Comparison of ENCODE assay signal across 8 cellular contexts in the genomic region with DNA sequence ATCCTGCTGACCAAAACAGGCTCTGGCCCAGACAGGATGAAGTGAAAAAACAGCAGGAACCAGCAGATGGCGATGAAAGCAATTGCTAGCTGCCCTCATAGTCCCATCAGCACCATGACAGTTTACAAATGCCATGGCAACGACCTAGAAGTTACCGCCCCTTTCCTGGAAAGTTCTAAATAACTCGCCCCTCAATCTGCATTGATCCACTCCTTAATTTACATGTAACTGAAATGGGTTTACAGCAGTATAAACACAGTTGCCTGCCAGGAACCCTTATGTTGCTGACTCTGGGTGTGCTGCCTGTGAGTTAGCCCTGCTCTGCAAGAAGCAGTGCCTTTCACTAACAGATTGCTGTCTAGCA.
DNase-seq lines count a peak whose midpoint lies in the region; ATAC-seq and TF ChIP-seq lines count a peak whose summit lies in the region.

No MANE protein-coding gene starts in this region.

- no peak overlapping the region for H3K4me3 ChIP-seq in CD4-positive, CD25-positive, alpha-beta regulatory T cell (ENCODE audit: low read depth, low read length)
- H3K4me3 ChIP-seq in ascending aorta, result no peak overlapping the region

- peaks cover 2% of the 10 kb centered on the region for H3K27me3 ChIP-seq in CD4-positive, CD25-positive, alpha-beta regulatory T cell (ENCODE audit: control insufficient read depth, insufficient read depth, low read length)
- no peaks in the 10 kb centered on the region for H3K27me3 ChIP-seq in ascending aorta

- DNase-seq in CD4-positive, CD25-positive, alpha-beta regulatory T cell, result peak in 2 of 3 donors; percentile 6 to 79
- DNase-seq in NCI-H2196 treated with DMSO at 0.1 percent for 48 hours (lab: John Stamatoyannopoulos, UW; ENCODE audit: unreplicated experiment) (peak; percentile 10), left ventricle myocardium superior (no peak), retina (peak; percentile 59), ascending aorta (ENCODE audit: low spot score in 2 of 2) (no peak)

- H3K36me3 ChIP-seq in CD4-positive, CD25-positive, alpha-beta regulatory T cell (ENCODE audit: control insufficient read depth, insufficient read depth, low read length), result no peaks in the 10 kb centered on the region
- H3K36me3 ChIP-seq in ascending aorta, result no peaks in the 10 kb centered on the region

- peaks cover 0 to 1% (median 0%) of the 10 kb centered on the region in 7 donors for H3K9me3 Mint-ChIP-seq in CD4-positive, CD25-positive, alpha-beta regulatory T cell
- no peaks in the 10 kb centered on the region for H3K9me3 Mint-ChIP-seq in activated T-helper 17 cell treated with anti-CD3 and anti-CD28 coated beads, Interleukin-2, amount 50 U/mL, for 72 hours

- H3K4me3 Mint-ChIP-seq in CD4-positive, CD25-positive, alpha-beta regulatory T cell, result no peak overlapping the region
- H3K4me3 Mint-ChIP-seq in activated T-helper 17 cell treated with anti-CD3 and anti-CD28 coated beads, Interleukin-2, amount 50 U/mL, for 72 hours, result no peak overlapping the region

- no peak overlapping the region for H3K27ac ChIP-seq in CD4-positive, CD25-positive, alpha-beta regulatory T cell (ENCODE audit: insufficient read depth, low read length, poor library complexity, severe bottlenecking)
- no peak overlapping the region for H3K27ac ChIP-seq in ascending aorta

- ATAC-seq in CD4-positive, CD25-positive, alpha-beta regulatory T cell (ENCODE audit: low read depth in 2 of 2), result peak; percentile 34 to 40
- ATAC-seq in GM18511 (IDR thresholded peaks at IDR 0.05; ENCODE audit: unreplicated experiment) (peak; percentile 86), HG03066 (IDR thresholded peaks at IDR 0.05; ENCODE audit: low read depth, unreplicated experiment) (peak; percentile 87), left ventricle myocardium superior (peak; percentile 54)
- peak; percentile 72 for ATAC-seq in activated T-helper 17 cell treated with anti-CD3 and anti-CD28 coated beads, Interleukin-2, amount 50 U/mL, for 72 hours (replicated peaks)

- TF ChIP-seq CTCF in ascending aorta (IDR thresholded peaks at IDR 0.05), result peak in 1 of 3 experiments; percentile 33

- intact Hi-C loops in left ventricle myocardium superior (cut with micrococcal nuclease) (no loop called here), ascending aorta (cut with DNase I) (no loop called here)

- H3K9me3 ChIP-seq in CD4-positive, CD25-positive, alpha-beta regulatory T cell (ENCODE audit: control insufficient read depth in 2 of 2, low read length in 2 of 2), result no peaks in the 10 kb centered on the region
- no peaks in the 10 kb centered on the region for H3K9me3 ChIP-seq in ascending aorta

- H3K27me3 Mint-ChIP-seq in CD4-positive, CD25-positive, alpha-beta regulatory T cell, result no peaks in the 10 kb centered on the region
- H3K27me3 Mint-ChIP-seq in activated T-helper 17 cell treated with anti-CD3 and anti-CD28 coated beads, Interleukin-2, amount 50 U/mL, for 72 hours, result peaks cover 10% of the 10 kb centered on the region

- H3K4me1 Mint-ChIP-seq in CD4-positive, CD25-positive, alpha-beta regulatory T cell, result no peaks in the 10 kb centered on the region
- H3K4me1 Mint-ChIP-seq in activated T-helper 17 cell treated with anti-CD3 and anti-CD28 coated beads, Interleukin-2, amount 50 U/mL, for 72 hours, result no peaks in the 10 kb centered on the region

- no peaks in the 10 kb centered on the region for H3K36me3 Mint-ChIP-seq in CD4-positive, CD25-positive, alpha-beta regulatory T cell
- no peaks in the 10 kb centered on the region for H3K36me3 Mint-ChIP-seq in activated T-helper 17 cell treated with anti-CD3 and anti-CD28 coated beads, Interleukin-2, amount 50 U/mL, for 72 hours (ENCODE audit: low read depth)

- H3K4me1 ChIP-seq in CD4-positive, CD25-positive, alpha-beta regulatory T cell (ENCODE audit: control insufficient read depth, insufficient read depth, low read length, poor library complexity, severe bottlenecking), result no peaks in the 10 kb centered on the region
- no peaks in the 10 kb centered on the region for H3K4me1 ChIP-seq in ascending aorta

- H3K27ac Mint-ChIP-seq in CD4-positive, CD25-positive, alpha-beta regulatory T cell, result no peak overlapping the region
- H3K27ac Mint-ChIP-seq in activated T-helper 17 cell treated with anti-CD3 and anti-CD28 coated beads, Interleukin-2, amount 50 U/mL, for 72 hours, result no peak overlapping the region

Comparison
In these comparisons a context has a peak if more than half of its experiments do, and no peak if none do; other contexts are left out.
1. ATAC-seq: peak in every context shown above with its lines; median percentile 87 in HG03066; 86 in GM18511; 72 in activated T-helper 17 cell treated with anti-CD3 and anti-CD28 coated beads, Interleukin-2, amount 50 U/mL, for 72 hours; 54 in left ventricle myocardium superior; 37 in CD4-positive, CD25-positive, alpha-beta regulatory T cell.
2. DNase-seq: peak in CD4-positive, CD25-positive, alpha-beta regulatory T cell (2 of 3), NCI-H2196 treated with DMSO at 0.1 percent for 48 hours (single experiment) and retina (single experiment); none in left ventricle myocardium superior (single experiment) and ascending aorta (0 of 2).